1 cellular context compared by ENCODE assay signal in the genomic region with DNA sequence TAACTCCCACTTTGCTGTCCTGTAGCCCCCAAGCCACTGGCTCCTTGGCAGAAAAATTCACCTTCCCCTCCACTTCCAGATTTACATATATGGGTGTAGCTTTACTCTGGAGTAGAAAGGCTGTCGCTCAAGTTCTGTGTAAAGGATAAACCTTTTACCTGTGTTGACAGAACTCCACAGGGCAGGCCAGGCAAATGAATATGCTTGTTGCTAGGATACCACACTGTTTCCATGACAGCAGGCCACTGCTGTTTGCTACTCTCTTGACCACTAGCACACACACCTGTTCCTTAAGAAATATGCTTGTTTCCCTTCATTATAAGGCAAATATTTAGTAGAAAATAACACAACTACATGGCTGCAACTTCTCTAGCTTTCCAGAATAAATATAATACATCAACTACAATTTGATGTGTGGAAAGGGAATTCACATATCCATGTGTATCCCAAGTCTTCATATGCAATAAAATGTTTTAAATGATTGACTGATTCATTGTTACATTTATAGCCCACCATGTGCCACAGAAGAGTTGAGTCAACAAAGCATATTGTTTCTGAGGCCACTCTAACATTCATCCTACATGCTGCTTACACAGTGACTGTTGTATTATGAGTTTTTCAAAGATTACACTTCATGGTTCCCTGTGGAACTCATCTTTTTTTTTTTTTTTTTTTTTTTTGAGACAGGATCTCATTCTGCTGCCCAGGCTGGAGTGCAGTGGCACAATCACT.
TF ChIP-seq lines count a peak whose summit lies in the region.

No MANE protein-coding gene starts in this region.

TF ChIP-seq in H1, 55 proteins besides CTCF, POLR2A, EP300 and RAD21 (continued from another document):
- TF ChIP-seq, protein P1, sequence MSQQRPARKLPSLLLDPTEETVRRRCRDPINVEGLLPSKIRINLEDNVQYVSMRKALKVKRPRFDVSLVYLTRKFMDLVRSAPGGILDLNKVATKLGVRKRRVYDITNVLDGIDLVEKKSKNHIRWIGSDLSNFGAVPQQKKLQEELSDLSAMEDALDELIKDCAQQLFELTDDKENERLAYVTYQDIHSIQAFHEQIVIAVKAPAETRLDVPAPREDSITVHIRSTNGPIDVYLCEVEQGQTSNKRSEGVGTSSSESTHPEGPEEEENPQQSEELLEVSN (IDR thresholded peaks at IDR 0.05), result no peak
- no peak for TF ChIP-seq RFX5 (IDR thresholded peaks at IDR 0.05; ENCODE audit: borderline replicate concordance, low read depth, low read length)
- TF ChIP-seq ZNF274 (IDR thresholded peaks at IDR 0.05; ENCODE audit: borderline replicate concordance, extremely low read depth, low read length), result no peak
- TF ChIP-seq SIRT6 (IDR thresholded peaks at IDR 0.05; ENCODE audit: low read length), result no peak
